Comparison of ENCODE assay signal across 2 cellular contexts in the genomic region with DNA sequence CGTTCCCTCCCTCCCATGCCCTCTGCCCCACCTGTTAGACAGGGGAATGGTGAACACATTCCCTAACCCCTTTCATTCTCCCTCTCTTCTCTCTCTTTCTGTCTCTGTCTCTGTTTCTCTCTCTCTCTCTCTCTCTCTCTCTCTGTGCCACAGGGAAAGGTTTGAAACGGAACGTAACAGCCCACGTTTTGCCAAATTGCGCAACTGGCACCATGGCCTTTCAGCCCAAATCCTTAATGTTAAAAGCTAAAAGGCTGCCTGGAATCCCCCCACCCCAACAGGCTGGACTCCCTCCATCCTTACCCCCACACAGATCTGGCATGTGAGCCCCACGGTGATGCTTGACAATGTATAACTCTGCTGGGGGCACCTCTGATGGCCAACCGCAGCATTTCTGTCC.
TF ChIP-seq lines count a peak whose summit lies in the region.

No MANE protein-coding gene starts in this region.

TF ChIP-seq in HEK293, 187 proteins besides CTCF, POLR2A, EP300 and RAD21:
- TF ChIP-seq ZNF600 (tag by site-specific recombination; IDR thresholded peaks at IDR 0.05) (0 out of 2 replicates have a peak, but pooled peaks have one; percentile 12), ZEB2 (tag by site-specific recombination; IDR thresholded peaks at IDR 0.05) (no peak), ZNF555 (tag by site-specific recombination; conservative IDR thresholded peaks at IDR 0.05) (no peak), SCRT2 (tag by site-specific recombination; IDR thresholded peaks at IDR 0.05) (peak; percentile 57)

TF ChIP-seq in H1, 55 proteins besides CTCF, POLR2A, EP300 and RAD21:
- TF ChIP-seq CEBPB (IDR thresholded peaks at IDR 0.05; ENCODE audit: low read depth, low read length) = peak; percentile 70
- TF ChIP-seq CREB1 (IDR thresholded peaks at IDR 0.05) = no peak
